Comparison of ENCODE assay signal across 8 cellular contexts in genomic region chr12:15910468-15910863, GRCh38. TPM values are rescaled to one million over a fixed set of nuclear protein-coding genes. Genes with fewer than 3 reads are reported as not detected.
DNase-seq lines count a peak whose midpoint lies in the region; ATAC-seq, FAIRE-seq and TF ChIP-seq lines count a peak whose summit lies in the region.

No MANE protein-coding gene starts in this region.

- no peaks in the 10 kb centered on the region for H3K9me3 ChIP-seq in HepG2 (ENCODE audit: low read length)
- H3K9me3 ChIP-seq in right lobe of liver, result no peaks in the 10 kb centered on the region
- H3K9me3 ChIP-seq in ascending aorta, result no peaks in the 10 kb centered on the region
- no peaks in the 10 kb centered on the region for H3K9me3 ChIP-seq in mucosa of rectum (ENCODE audit: control insufficient read depth in 2 of 2, low read length in 2 of 2)
- H3K9me3 ChIP-seq in vagina, result no peaks in the 10 kb centered on the region

- 69% methylated on average over 5 of the region's 5 CpGs for whole genome bisulfite sequencing in HepG2 (ENCODE audit: low lambda C conversion rate)
- 58% methylated on average over 5 of the region's 5 CpGs for WGBS in right lobe of liver (ENCODE audit: insufficient coverage, low coverage, low lambda C conversion rate, missing lambda C conversion rate)

- H3K4me2 ChIP-seq in HepG2 (ENCODE audit: low read depth, low read length), result peak overlapping the region; percentile 75

- H3K4me1 ChIP-seq in HepG2 (ENCODE audit: insufficient read depth, low read length), result peaks cover 35% of the 10 kb centered on the region
- H3K4me1 ChIP-seq in right lobe of liver, result peaks cover 0 to 19% (median 7%) of the 10 kb centered on the region in 4 donors
- H3K4me1 ChIP-seq in ascending aorta, result peaks cover 0 to 4% of the 10 kb centered on the region in 2 donors
- H3K4me1 ChIP-seq in mucosa of rectum (ENCODE audit: control insufficient read depth in 2 of 2, insufficient read depth in 2 of 2, low read length in 2 of 2), result peaks cover 10 to 11% of the 10 kb centered on the region in 2 donors
- peaks cover 8% of the 10 kb centered on the region for H3K4me1 ChIP-seq in vagina

- no peak for TF ChIP-seq EP300 in HepG2 (IDR thresholded peaks at IDR 0.05; ENCODE audit: low read depth in 2 of 2, low read length in 2 of 2)
- no peak for TF ChIP-seq EP300 in HepG2 (CRISPR knock-in tag; IDR thresholded peaks at IDR 0.05; ENCODE audit: borderline replicate concordance)

- intact Hi-C loops in HepG2 (cut with micrococcal nuclease; ENCODE audit: unreplicated experiment), result no loop called here
- intact Hi-C loops in right lobe of liver (cut with DNase I), result no loop called here
- intact Hi-C loops in ascending aorta (cut with DNase I), result no loop called here
- intact Hi-C loops in vagina (cut with DNase I), result no loop called here

- H4K20me1 ChIP-seq in HepG2 (ENCODE audit: insufficient read depth, low read length), result no peaks in the 10 kb centered on the region

- H3K27ac ChIP-seq in HepG2 (ENCODE audit: extremely low read length, insufficient read depth, low read length), result peak overlapping the region; percentile 88
- H3K27ac ChIP-seq in right lobe of liver, result peak overlapping the region in 1 of 3 donors; percentile 89
- peak overlapping the region; percentile 89 to 94 for H3K27ac ChIP-seq in ascending aorta
- peak overlapping the region; percentile 96 for H3K27ac ChIP-seq in mucosa of rectum (ENCODE audit: low read depth in 2 of 2, low read length in 2 of 2)
- peak overlapping the region; percentile 92 for H3K27ac ChIP-seq in vagina

- H3K27me3 ChIP-seq in HepG2 (ENCODE audit: control insufficient read depth in 1 of 2, insufficient read depth in 2 of 2, low read length in 2 of 2) (no peaks in the 10 kb centered on the region), right lobe of liver (no peaks in the 10 kb centered on the region), ascending aorta (no peaks in the 10 kb centered on the region), mucosa of rectum (ENCODE audit: control insufficient read depth in 2 of 2, insufficient read depth in 2 of 2, low read length in 2 of 2) (no peaks in the 10 kb centered on the region), vagina (no peaks in the 10 kb centered on the region)

- no peak for FAIRE-seq in HepG2 (lab: Jason Lieb, UNC)

- TF ChIP-seq RAD21 in HepG2 (CRISPR knock-in tag; IDR thresholded peaks at IDR 0.05), result no peak

- no TSS peak for BruUV-seq in HepG2 (replicated peaks; lab: Mats Ljungman, UMichigan)

- POLR2A ChIA-PET in HepG2 (lab: Yijun Ruan, JAX), result interaction anchor here (0.9 to 1.5 kb wide), 6 partner anchors 12 to 1140 kb away, joined by 4 to 8 read pairs (median 4); partner anchors contain the start of gene STRAP

- peaks cover 7% of the 10 kb centered on the region for H3K79me2 ChIP-seq in HepG2 (ENCODE audit: insufficient read depth, low read length)

- in situ Hi-C loops in HepG2 (cut with HindIII; ENCODE audit: extremely low pct_ligation_motif_present, low pct_unique_long_range_greater_than_20kb), result no loop called here

- H3K9ac ChIP-seq in HepG2 (ENCODE audit: insufficient read depth, low read depth, low read length), result no peak overlapping the region
- peak overlapping the region in 1 of 2 donors; percentile 97 for H3K9ac ChIP-seq in mucosa of rectum (ENCODE audit: low read depth in 1 of 2, low read length in 2 of 2)

- H2AFZ ChIP-seq in HepG2 (ENCODE audit: low read length), result peak overlapping the region; percentile 56

- H3K4me3 ChIP-seq in HepG2 (replicated peaks in 1 of 3; ENCODE audit: insufficient read depth in 1 of 3, low read depth in 2 of 3, low read length in 3 of 3) (peak overlapping the region in 2 of 3 experiments; percentile 80 to 91; a peak in 3 of 6 replicates), right lobe of liver (peak overlapping the region in 1 of 3 donors; percentile 80), ascending aorta (peak overlapping the region in 1 of 2 donors; percentile 90), mucosa of rectum (ENCODE audit: low read length in 2 of 2) (peak overlapping the region; percentile 84 to 89), vagina (peak overlapping the region; percentile 51 to 80)

- CTCF ChIA-PET in HepG2 (lab: Yijun Ruan, JAX; ENCODE audit: low intra/inter-chr PET ratio, low total read pairs), result no interaction called here

- ATAC-seq in HepG2 (no peak), right lobe of liver (no peak), GM18505 (IDR thresholded peaks at IDR 0.05; ENCODE audit: unreplicated experiment) (no peak)

- H3K36me3 ChIP-seq in HepG2 (replicated peaks in 1 of 2; ENCODE audit: control insufficient read depth in 1 of 2, insufficient read depth in 2 of 2, low read length in 2 of 2) (no peaks in the 10 kb centered on the region), right lobe of liver (no peaks in the 10 kb centered on the region), ascending aorta (no peaks in the 10 kb centered on the region), mucosa of rectum (ENCODE audit: control insufficient read depth in 2 of 2, insufficient read depth in 2 of 2, low read length in 2 of 2) (no peaks in the 10 kb centered on the region), vagina (peaks cover 0 to 7% of the 10 kb centered on the region in 2 donors)

- DNase-seq in HepG2 (ENCODE audit: low spot score) (no peak), right lobe of liver (no peak), ascending aorta (ENCODE audit: low spot score in 2 of 2) (no peak), vagina (ENCODE audit: extremely low spot score in 2 of 2) (no peak), T1000 (lab: John Stamatoyannopoulos, UW) (no peak), cerebellar nuclear complex (lab: John Stamatoyannopoulos, UW) (no peak)

- TF ChIP-seq POLR2A in HepG2 (IDR thresholded peaks at IDR 0.05; ENCODE audit: insufficient read depth in 1 of 2, low read depth in 2 of 2, low read length in 2 of 2) (no peak), right lobe of liver (IDR thresholded peaks at IDR 0.05) (no peak), vagina (IDR thresholded peaks at IDR 0.05) (no peak), GM18505 (IDR thresholded peaks at IDR 0.05; ENCODE audit: borderline replicate concordance, extremely low read depth, insufficient read depth, insufficient read length) (no peak)

- TF ChIP-seq CTCF in HepG2 (CRISPR knock-in tag; IDR thresholded peaks at IDR 0.05), result no peak
- TF ChIP-seq CTCF in right lobe of liver (IDR thresholded peaks at IDR 0.05), result no peak
- no peak for TF ChIP-seq CTCF in ascending aorta (IDR thresholded peaks at IDR 0.05)
- TF ChIP-seq CTCF in vagina (IDR thresholded peaks at IDR 0.05), result no peak

TF ChIP-seq in HepG2, 621 proteins besides CTCF, POLR2A, EP300 and RAD21 (continues in another document):
- no peak for TF ChIP-seq ZNF619 (CRISPR knock-in tag; IDR thresholded peaks at IDR 0.05)

RNA-seq across cellular contexts. Expression of gene DERA, which starts 0.7 kb away (rescaled TPM):
- 51.3 and 59.9 TPM in 2 replicates for total RNA-seq in HepG2 (2016; rRNA removed; fragmentation: Illumina TruSeq; extraction: Trizol)
- total RNA-seq in HepG2 (2016; cell fraction: cytosol; rRNA removed; fragmentation: Illumina TruSeq; extraction: Trizol; ENCODE audit: low read depth), result 27.8 and 33.3 TPM in 2 replicates
- total RNA-seq in HepG2 (2016; cell fraction: insoluble cytoplasmic fraction; rRNA removed; fragmentation: Illumina TruSeq; extraction: Trizol), result 54.4 and 63.8 TPM in 2 replicates
- 39.9 and 46.1 TPM in 2 replicates for total RNA-seq in HepG2 (2016; cell fraction: membrane; rRNA removed; fragmentation: Illumina TruSeq; extraction: Trizol)
- 28.7 and 30.1 TPM in 2 replicates for total RNA-seq in HepG2 (2016; cell fraction: nucleus; rRNA removed; fragmentation: Illumina TruSeq; extraction: Trizol)
- 15.8 and 24.0 TPM in 2 replicates for polyA plus RNA-seq in HepG2 (2011; rRNA removed)
- 12.1 and 15.7 TPM in 2 replicates for polyA plus RNA-seq in HepG2 (2011; cell fraction: cytosol; rRNA removed)
- 6.4 and 7.9 TPM in 2 replicates for polyA plus RNA-seq in HepG2 (2011; cell fraction: nucleus; rRNA removed)
- 18.4 and 33.0 TPM in 2 replicates for polyA plus RNA-seq in HepG2 (2012)
- polyA plus RNA-seq in HepG2 (2016; cell fraction: cytosol; fragmentation: Illumina TruSeq; extraction: Trizol; ENCODE audit: low read depth), result 24.4 and 28.5 TPM in 2 replicates
- polyA plus RNA-seq in HepG2 (2016; cell fraction: insoluble cytoplasmic fraction; fragmentation: Illumina TruSeq; extraction: Trizol; ENCODE audit: low read depth), result 52.6 and 55.1 TPM in 2 replicates
- 34.2 and 34.9 TPM in 2 replicates for polyA plus RNA-seq in HepG2 (2016; cell fraction: membrane; fragmentation: Illumina TruSeq; extraction: Trizol; ENCODE audit: low read depth)
- polyA plus RNA-seq in HepG2 (2016; cell fraction: nucleus; fragmentation: Illumina TruSeq; extraction: Trizol; ENCODE audit: insufficient read depth, low read depth), result 30.6 and 34.6 TPM in 2 replicates
- polyA minus RNA-seq in HepG2 (2011; rRNA and poly(A)+ RNA removed; ENCODE audit: low replicate concordance), result 6.9 and 14.3 TPM in 2 replicates
- polyA minus RNA-seq in HepG2 (2011; cell fraction: cytosol; rRNA and poly(A)+ RNA removed), result 14.5 and 18.7 TPM in 2 replicates
- polyA minus RNA-seq in HepG2 (2011; cell fraction: nucleus; rRNA and poly(A)+ RNA removed), result 25.6 and 25.8 TPM in 2 replicates
- 10 to 100 TPM; 39.8 to 55.6 (median 49.1) TPM for total RNA-seq in right lobe of liver
- 5.6 TPM for total RNA-seq in ascending aorta
- 21.4 TPM for total RNA-seq in vagina

RNA-seq across cellular contexts. Expression of gene STRAP, which starts 28.3 kb away (rescaled TPM):
- total RNA-seq in HepG2 (2016; rRNA removed; fragmentation: Illumina TruSeq; extraction: Trizol) (118 and 209 TPM in 2 replicates), right lobe of liver (10 to 100 TPM; 41.3 to 53.5 (median 43.0) TPM), ascending aorta (17.1 TPM), vagina (31.9 TPM)
- total RNA-seq in HepG2 (2016; cell fraction: cytosol; rRNA removed; fragmentation: Illumina TruSeq; extraction: Trizol; ENCODE audit: low read depth), result 59.5 and 67.0 TPM in 2 replicates
- total RNA-seq in HepG2 (2016; cell fraction: insoluble cytoplasmic fraction; rRNA removed; fragmentation: Illumina TruSeq; extraction: Trizol), result 113 and 182 TPM in 2 replicates
- 152 and 164 TPM in 2 replicates for total RNA-seq in HepG2 (2016; cell fraction: membrane; rRNA removed; fragmentation: Illumina TruSeq; extraction: Trizol)
- total RNA-seq in HepG2 (2016; cell fraction: nucleus; rRNA removed; fragmentation: Illumina TruSeq; extraction: Trizol), result 67.2 and 75.9 TPM in 2 replicates
- 50.0 and 66.9 TPM in 2 replicates for polyA plus RNA-seq in HepG2 (2011; rRNA removed)
- polyA plus RNA-seq in HepG2 (2011; cell fraction: cytosol; rRNA removed), result 45.9 and 56.3 TPM in 2 replicates
- polyA plus RNA-seq in HepG2 (2011; cell fraction: nucleus; rRNA removed), result 15.4 and 18.5 TPM in 2 replicates
- 98.4 and 107 TPM in 2 replicates for polyA plus RNA-seq in HepG2 (2012)
- polyA plus RNA-seq in HepG2 (2016; cell fraction: cytosol; fragmentation: Illumina TruSeq; extraction: Trizol; ENCODE audit: low read depth), result 84.6 and 85.9 TPM in 2 replicates
- 184 and 200 TPM in 2 replicates for polyA plus RNA-seq in HepG2 (2016; cell fraction: insoluble cytoplasmic fraction; fragmentation: Illumina TruSeq; extraction: Trizol; ENCODE audit: low read depth)
- 141 and 148 TPM in 2 replicates for polyA plus RNA-seq in HepG2 (2016; cell fraction: membrane; fragmentation: Illumina TruSeq; extraction: Trizol; ENCODE audit: low read depth)
- 89.3 and 99.2 TPM in 2 replicates for polyA plus RNA-seq in HepG2 (2016; cell fraction: nucleus; fragmentation: Illumina TruSeq; extraction: Trizol; ENCODE audit: insufficient read depth, low read depth)
- 120 and 181 TPM in 2 replicates for polyA minus RNA-seq in HepG2 (2011; rRNA and poly(A)+ RNA removed; ENCODE audit: low replicate concordance)
- 78.0 and 91.8 TPM in 2 replicates for polyA minus RNA-seq in HepG2 (2011; cell fraction: cytosol; rRNA and poly(A)+ RNA removed)
- polyA minus RNA-seq in HepG2 (2011; cell fraction: nucleus; rRNA and poly(A)+ RNA removed), result 38.5 and 42.1 TPM in 2 replicates
